ENCODE assay signal across 14 cellular contexts in the genomic region with DNA sequence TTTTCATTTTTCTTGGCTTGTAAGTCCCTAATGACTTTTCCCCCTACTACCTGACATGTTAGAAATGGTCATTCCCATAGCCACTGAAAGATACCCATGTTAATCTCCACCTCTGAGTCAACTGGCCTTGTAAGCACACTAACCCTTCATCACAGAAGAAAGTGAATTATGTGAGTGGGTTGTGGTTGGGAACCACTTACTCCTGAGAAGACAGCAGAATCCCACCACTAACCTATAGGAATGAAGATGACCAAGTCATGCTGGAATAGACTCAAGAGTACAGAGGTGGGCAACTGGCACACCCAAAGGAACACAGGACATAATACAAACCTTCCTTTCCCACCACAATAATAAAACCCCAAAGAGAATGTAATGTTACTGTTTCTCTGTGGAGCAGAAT. TPM values are rescaled to one million over a fixed set of nuclear protein-coding genes. Genes with fewer than 3 reads are reported as not detected.
DNase-seq lines count a peak whose midpoint lies in the region; ATAC-seq and TF ChIP-seq lines count a peak whose summit lies in the region.
"Had no signal": no experiment of that assay in that cellular context is flagged by ENCODE, and none has a peak within 500 bp of the region (broad histone marks: within the 10 kb centered on the region; RNA-seq: fewer than 3 reads in every experiment).

No MANE protein-coding gene starts in this region.

- H3K4me1 Mint-ChIP-seq in MCF 10A (ENCODE audit: insufficient read depth, unreplicated experiment): peaks cover 62% of the 10 kb centered on the region

- H3K4me1 ChIP-seq in right lobe of liver: peaks cover 0 to 21% (median 10%) of the 10 kb centered on the region in 4 donors
- H3K4me1 ChIP-seq in subcutaneous abdominal adipose tissue (ENCODE audit: control insufficient read depth in 5 of 5, insufficient read depth in 5 of 5, low read length in 5 of 5): peaks cover 6 to 57% (median 26%) of the 10 kb centered on the region in 5 donors

- H3K9me3 ChIP-seq in right lobe of liver (no peaks in the 10 kb centered on the region), subcutaneous abdominal adipose tissue (ENCODE audit: control insufficient read depth in 5 of 5, low read length in 5 of 5) (peaks cover 3 to 13% (median 10%) of the 10 kb centered on the region in 5 donors)

- H3K9me3 Mint-ChIP-seq in MCF 10A (ENCODE audit: unreplicated experiment): no peaks in the 10 kb centered on the region
- H3K9me3 Mint-ChIP-seq: CD4-positive, alpha-beta T cell had no signal

- TF ChIP-seq POLR2A in right lobe of liver (IDR thresholded peaks at IDR 0.05): no peak

- intact Hi-C loops in MCF 10A (cut with micrococcal nuclease) (loop anchor here (2.0 kb wide), 1 partner anchor 42 kb away; no protein-coding TSS in a partner anchor), right lobe of liver (cut with DNase I) (no loop called here)

- TSS peak; percentile 51 for BruUV-seq in MCF 10A (replicated peaks; lab: Mats Ljungman, UMichigan)

- POLR2A ChIA-PET in MCF 10A (lab: Yijun Ruan, JAX): interaction anchor here (0.5 to 8.4 kb wide), 11 partner anchors 11 to 1302 kb away, joined by 3 to 86 read pairs (median 6); partner anchors contain the start of genes CEP43 and RPS6KA2

- ATAC-seq in right lobe of liver (no peak), HG03159 (IDR thresholded peaks at IDR 0.05; ENCODE audit: unreplicated experiment) (no peak)

- H3K9ac ChIP-seq in subcutaneous abdominal adipose tissue (ENCODE audit: low read length in 5 of 5): peak overlapping the region in 1 of 5 donors; percentile 21

- peak overlapping the region; percentile 68 for H3K4me3 Mint-ChIP-seq in MCF 10A (ENCODE audit: unreplicated experiment)
- H3K4me3 Mint-ChIP-seq: activated CD4-positive, alpha-beta T cell treated with anti-CD3 and anti-CD28 coated beads for 36 hours; CD4-positive, alpha-beta T cell; neural crest cell had no signal

- H3K27me3 ChIP-seq in right lobe of liver: no peaks in the 10 kb centered on the region
- no peaks in the 10 kb centered on the region for H3K27me3 ChIP-seq in subcutaneous abdominal adipose tissue (ENCODE audit: control insufficient read depth in 5 of 5, insufficient read depth in 4 of 5, low read length in 5 of 5)

- no peaks in the 10 kb centered on the region for H3K27me3 Mint-ChIP-seq in MCF 10A (ENCODE audit: insufficient read depth, unreplicated experiment)
- H3K27me3 Mint-ChIP-seq: activated CD4-positive, alpha-beta T cell treated with anti-CD3 and anti-CD28 coated beads for 36 hours; CD4-positive, alpha-beta T cell had no signal

- H3K27ac Mint-ChIP-seq in MCF 10A (ENCODE audit: low read depth, unreplicated experiment): peak overlapping the region; percentile 86
- H3K27ac Mint-ChIP-seq: activated CD4-positive, alpha-beta T cell treated with anti-CD3 and anti-CD28 coated beads for 36 hours; CD4-positive, alpha-beta T cell had no signal

- H3K27ac ChIP-seq in right lobe of liver: peak overlapping the region; percentile 12 to 58 (median 12)
- H3K27ac ChIP-seq in subcutaneous abdominal adipose tissue (ENCODE audit: low read depth, low read length): peak overlapping the region; percentile 85

- no peak for DNase-seq in LNCaP clone FGC (ENCODE audit: low read depth)
- DNase-seq in MCF 10A (ENCODE audit: unreplicated experiment): no peak
- DNase-seq in right lobe of liver: no peak
- no peak for DNase-seq in NCI-H526 (lab: John Stamatoyannopoulos, UW)
- DNase-seq in NK-92 (lab: John Stamatoyannopoulos, UW; ENCODE audit: unreplicated experiment): no peak
- DNase-seq in islet precursor cell: no peak
- DNase-seq: activated effector memory CD4-positive, alpha-beta T cell treated with Interleukin-2 at 50 U/mL for 16 hours; CD4-positive, alpha-beta T cell; NCI-H1436; stimulated activated CD4-positive, alpha-beta T cell treated with anti-CD3 and anti-CD28 coated beads, Interleukin-1b, Interleukin-23, amount 100 ng/mL, for 48 hours had no signal

- peaks cover 23% of the 10 kb centered on the region for H3K36me3 Mint-ChIP-seq in MCF 10A (ENCODE audit: insufficient read depth, unreplicated experiment)

- TF ChIP-seq CTCF in LNCaP clone FGC (IDR thresholded peaks at IDR 0.05; ENCODE audit: control insufficient read depth, extremely low read depth, insufficient read depth) (no peak), MCF 10A (IDR thresholded peaks at IDR 0.05; ENCODE audit: unreplicated experiment) (no peak), right lobe of liver (IDR thresholded peaks at IDR 0.05) (no peak)

- CTCF ChIA-PET in MCF 10A (lab: Yijun Ruan, JAX): interaction anchor here (1.5 kb wide), 1 partner anchor 11 kb away, joined by 4 read pairs; no protein-coding TSS in a partner anchor

- H3K4me3 ChIP-seq in LNCaP clone FGC (ENCODE audit: low read depth, low read length): peak overlapping the region; percentile 44
- H3K4me3 ChIP-seq in right lobe of liver: no peak overlapping the region
- no peak overlapping the region for H3K4me3 ChIP-seq in subcutaneous abdominal adipose tissue (ENCODE audit: low read depth in 1 of 5, low read length in 5 of 5)

- H3K36me3 ChIP-seq in right lobe of liver: no peaks in the 10 kb centered on the region
- H3K36me3 ChIP-seq in subcutaneous abdominal adipose tissue (ENCODE audit: control insufficient read depth in 5 of 5, insufficient read depth in 5 of 5, low read length in 5 of 5): no peaks in the 10 kb centered on the region

RNA-seq across cellular contexts. Expression of gene RAMACL, which starts 30.1 kb away (rescaled TPM):
- 5.3 and 5.8 TPM in 2 replicates for total RNA-seq in MCF 10A (2022)
- total RNA-seq in right lobe of liver: 1 to 10 TPM in 2 of 6 experiments, under 1 TPM in 4; 0.19 to 1.4 (median 0.65) TPM
